ENCODE assay signal across 11 cellular contexts in the genomic region with DNA sequence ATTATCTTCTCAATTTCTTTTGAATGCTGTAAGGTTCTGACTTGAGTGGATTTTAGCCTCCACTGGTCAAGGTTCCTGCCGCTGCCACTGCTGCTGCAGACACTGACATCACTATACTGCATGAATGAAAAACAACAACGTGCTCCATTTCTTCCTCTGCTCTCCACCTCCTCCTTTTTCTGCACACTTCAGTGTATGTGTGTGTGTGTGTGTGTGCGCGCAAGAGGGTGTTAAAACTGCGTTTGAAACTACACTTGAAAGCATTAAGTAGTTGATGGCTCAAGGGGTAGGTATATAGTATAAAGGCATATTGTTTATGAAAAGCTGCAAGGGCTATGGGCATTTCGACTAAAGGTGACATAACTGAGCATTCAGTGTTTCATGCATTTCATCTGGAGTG. TPM values are rescaled to one million over a fixed set of nuclear protein-coding genes. Genes with fewer than 3 reads are reported as not detected.
A peak's percentile ranks its signal among the peaks of the same experiment; 100 is the strongest.
DNase-seq lines count a peak whose midpoint lies in the region; ATAC-seq and TF ChIP-seq lines count a peak whose summit lies in the region.
"Had no signal": no experiment of that assay in that cellular context is flagged by ENCODE, and none has a peak within 500 bp of the region (broad histone marks: within the 10 kb centered on the region; RNA-seq: fewer than 3 reads in every experiment).

No MANE protein-coding gene starts in this region.

- peaks cover 8% of the 10 kb centered on the region; the same call in 1 of the 2 replicates for H4K20me1 ChIP-seq in OCI-LY7 (ENCODE audit: insufficient read depth, low read length)

- H3K4me3 ChIP-seq in OCI-LY7 (ENCODE audit: low read depth, low read length, poor library complexity, severe bottlenecking), result peak overlapping the region; percentile 72
- H3K4me3 ChIP-seq in tibial artery, result peak overlapping the region; percentile 1

- no peak overlapping the region for H2AFZ ChIP-seq in OCI-LY7 (ENCODE audit: low read length)

- intact Hi-C loops in OCI-LY7 (cut with micrococcal nuclease; ENCODE audit: unreplicated experiment) (loop anchor here (5.0 kb wide), 4 partner anchors 200 to 715 kb away; a partner anchor contains a TSS), tibial artery (cut with DNase I; ENCODE audit: low total_unique reads) (no loop called here)

- TF ChIP-seq CTCF in OCI-LY7 (conservative IDR thresholded peaks at IDR 0.05; ENCODE audit: low read length) (no peak), tibial artery (IDR thresholded peaks at IDR 0.05) (no peak)

- CTCF ChIA-PET in OCI-LY7 (lab: Charles Lee; ENCODE audit: unreplicated experiment), result interaction anchor here (0.6 kb wide), 1 partner anchor 63 kb away, joined by 3 read pairs; no protein-coding TSS in a partner anchor

- H3K36me3 ChIP-seq in OCI-LY7 (ENCODE audit: insufficient read depth, low read length) (peaks cover 14% of the 10 kb centered on the region), tibial artery (no peaks in the 10 kb centered on the region)

- H3K79me2 ChIP-seq in OCI-LY7 (ENCODE audit: insufficient read depth, low read depth, low read length), result peaks cover 74% of the 10 kb centered on the region

- H3K4me2 ChIP-seq in OCI-LY7 (ENCODE audit: low read length), result peak overlapping the region; percentile 82

- peaks cover 0 to 9% (median 5%) of the 10 kb centered on the region in 3 donors for H3K27me3 Mint-ChIP-seq in immature natural killer cell (ENCODE audit: low read depth in 3 of 3)
- H3K27me3 Mint-ChIP-seq: naive thymus-derived CD8-positive, alpha-beta T cell had no signal

- H3K27ac ChIP-seq in OCI-LY7 (ENCODE audit: low read depth, low read length, poor library complexity, severe bottlenecking) (peak overlapping the region; percentile 87), tibial artery (no peak overlapping the region)

- H3K4me1 Mint-ChIP-seq in immature natural killer cell, result peaks cover 23 to 44% of the 10 kb centered on the region in 2 donors

- peak; percentile 7 for DNase-seq in activated CD4-positive, alpha-beta T cell treated with anti-CD3 and anti-CD28 coated beads for 48 hours
- DNase-seq in activated CD4-positive, alpha-beta T cell treated with anti-CD3 and anti-CD28 coated beads for 4 hours, result no peak
- DNase-seq in OCI-LY7 (ENCODE audit: low spot score), result peak; percentile 52
- peak in 2 of 3 donors; percentile 35 to 42 for DNase-seq in immature natural killer cell
- no peak for DNase-seq in tibial artery
- no peak for DNase-seq in HuH-7.5 (ENCODE audit: low spot score)
- DNase-seq: Calu3 had no signal

- no peak overlapping the region for H3K4me3 Mint-ChIP-seq in immature natural killer cell

- H3K9me3 Mint-ChIP-seq in immature natural killer cell, result no peaks in the 10 kb centered on the region
- H3K9me3 Mint-ChIP-seq: activated T-helper 2 cell treated with anti-CD3 and anti-CD28 coated beads, Interferon-gamma antibody, Interleukin-2, Interleukin-4, amounts not matched to agents 10 μg/mL and 5 μg/mL and 100 μg/mL, durations not matched to agents 14 hours and 24 hours and 36 hours; naive thymus-derived CD8-positive, alpha-beta T cell had no signal

- H3K9me2 ChIP-seq in OCI-LY7 (ENCODE audit: insufficient read depth, low read length), result no peaks in the 10 kb centered on the region

- no peaks in the 10 kb centered on the region for H3K36me3 Mint-ChIP-seq in immature natural killer cell
- H3K36me3 Mint-ChIP-seq: naive thymus-derived CD8-positive, alpha-beta T cell had no signal

- no peak overlapping the region for H3K27ac Mint-ChIP-seq in immature natural killer cell
- H3K27ac Mint-ChIP-seq: activated T-helper 2 cell treated with anti-CD3 and anti-CD28 coated beads, Interferon-gamma antibody, Interleukin-2, Interleukin-4, amounts not matched to agents 10 μg/mL and 5 μg/mL and 100 μg/mL, durations not matched to agents 14 hours and 24 hours and 36 hours had no signal

- ATAC-seq in GM21381 (IDR thresholded peaks at IDR 0.05; ENCODE audit: unreplicated experiment), result no peak
- no peak for ATAC-seq in GM19351 (IDR thresholded peaks at IDR 0.05; ENCODE audit: unreplicated experiment)
- ATAC-seq: naive thymus-derived CD8-positive, alpha-beta T cell had no signal

- no peaks in the 10 kb centered on the region for H3K27me3 ChIP-seq in tibial artery

- BruUV-seq in OCI-LY7 (replicated peaks; lab: Mats Ljungman, UMichigan), result no TSS peak

- POLR2A ChIA-PET in OCI-LY7 (lab: Charles Lee), result interaction anchor here (0.9 to 2.1 kb wide), 8 partner anchors 11 to 115 kb away, joined by 3 to 14 read pairs (median 4); no protein-coding TSS in a partner anchor

- H3K9me3 ChIP-seq in OCI-LY7 (ENCODE audit: low read length) (0 out of 2 replicates have a peak, but pooled peaks cover 5% of the 10 kb centered on the region), tibial artery (no peaks in the 10 kb centered on the region)

- peaks cover 35% of the 10 kb centered on the region for H3K4me1 ChIP-seq in OCI-LY7 (ENCODE audit: insufficient read depth, low read length, poor library complexity, severe bottlenecking)
- peaks cover 0 to 41% (median 11%) of the 10 kb centered on the region in 4 donors for H3K4me1 ChIP-seq in tibial artery

RNA-seq across cellular contexts. Expression of a gene that starts 3.5 kb away (rescaled TPM):
- total RNA-seq in OCI-LY7 (2014; rRNA removed; shearing (Covaris generic)), result 18.5 and 21.3 TPM in 2 replicates
- total RNA-seq in OCI-LY7 (2022), result 85.6 and 108 TPM in 2 replicates
- polyA plus RNA-seq in immature natural killer cell, result 10 to 100 TPM; 13.8 to 33.2 (median 18.0) TPM

Comparison
In these comparisons a context has a peak if more than half of its experiments do, and no peak if none do; other contexts are left out.
1. DNase-seq: peak in activated CD4-positive, alpha-beta T cell treated with anti-CD3 and anti-CD28 coated beads for 48 hours (single experiment), OCI-LY7 (single experiment) and immature natural killer cell (2 of 3); none in activated CD4-positive, alpha-beta T cell treated with anti-CD3 and anti-CD28 coated beads for 4 hours (0 of 2), tibial artery (0 of 2) and HuH-7.5 (single experiment).